ENCODE assay signal across 23 cellular contexts in genomic region chr2:69114534-69114933, GRCh38.
DNase-seq lines count a peak whose midpoint lies in the region; ATAC-seq and TF ChIP-seq lines count a peak whose summit lies in the region.
"Had no signal": no experiment of that assay in that cellular context is flagged by ENCODE, and none has a peak within 500 bp of the region (broad histone marks: within the 10 kb centered on the region; RNA-seq: fewer than 3 reads in every experiment).

No MANE protein-coding gene starts in this region.

- H3K4me1 ChIP-seq in GM23338 (ENCODE audit: insufficient read depth) (peaks cover 15% of the 10 kb centered on the region), iPS DF 6.9 (ENCODE audit: control insufficient read depth, insufficient read depth, low read length) (peaks cover 6% of the 10 kb centered on the region), thoracic aorta (ENCODE audit: control insufficient read depth in 1 of 2, low read depth in 2 of 2) (peaks cover 25 to 83% of the 10 kb centered on the region in 2 donors)

- H3K4me3 Mint-ChIP-seq in GM23338 (no peak overlapping the region), WTC11 (no peak overlapping the region)

- H3K4me1 Mint-ChIP-seq in GM23338 (peaks cover 36% of the 10 kb centered on the region), WTC11 (peaks cover 45% of the 10 kb centered on the region)

- H3K4me3 ChIP-seq in GM23338 (no peak overlapping the region), iPS DF 6.9 (ENCODE audit: low read length) (no peak overlapping the region), thoracic aorta (no peak overlapping the region)
- H3K4me3 ChIP-seq: GM23248 had no signal

- no peaks in the 10 kb centered on the region; the same call in 1 of the 2 replicates for H4K20me1 ChIP-seq in GM23338 (replicated peaks; ENCODE audit: insufficient read depth)

- H3F3A ChIP-seq in GM23338 (replicated peaks; ENCODE audit: low read depth): no peaks in the 10 kb centered on the region

- TF ChIP-seq CTCF in GM23338 (conservative IDR thresholded peaks at IDR 0.05; ENCODE audit: low read depth in 2 of 2) (no peak; a peak in 1 of 4 replicates), WTC11 (IDR thresholded peaks at IDR 0.05) (no peak), thoracic aorta (IDR thresholded peaks at IDR 0.05) (no peak)

- no CpG with 5 or more reads among the region's 1 CpG for WGBS in iPS DF 6.9 (ENCODE audit: insufficient coverage, insufficient read length)

- POLR2A ChIA-PET in WTC11 (lab: Charles Lee): no interaction called here

- peak overlapping the region; percentile 62; the same call in 1 of the 2 replicates for H3K4me2 ChIP-seq in GM23338

- H3K9me3 ChIP-seq in iPS DF 6.9 (ENCODE audit: control insufficient read depth, insufficient read depth, low read length): no peaks in the 10 kb centered on the region
- no peaks in the 10 kb centered on the region for H3K9me3 ChIP-seq in thoracic aorta

- H3K27me3 Mint-ChIP-seq in GM23338 (ENCODE audit: insufficient read depth, low read depth, poor library complexity) (no peaks in the 10 kb centered on the region), WTC11 (ENCODE audit: low read depth) (peaks cover 6% of the 10 kb centered on the region; the same call in 1 of the 2 replicates)

- H3K27ac ChIP-seq in GM23338 (ENCODE audit: low read depth) (no peak overlapping the region), iPS DF 6.9 (ENCODE audit: low read length) (no peak overlapping the region), thoracic aorta (peak overlapping the region; percentile 65 to 73)
- H3K27ac ChIP-seq: HL-60, RWPE1 had no signal

- H3K36me3 ChIP-seq in GM23338 (ENCODE audit: insufficient read depth) (no peaks in the 10 kb centered on the region), iPS DF 6.9 (ENCODE audit: control insufficient read depth, insufficient read depth, low read length) (no peaks in the 10 kb centered on the region), thoracic aorta (no peaks in the 10 kb centered on the region)

- no peak overlapping the region for H2AFZ ChIP-seq in GM23338
- H2AFZ ChIP-seq: GM23248 had no signal

- H3K27me3 ChIP-seq in GM23338 (ENCODE audit: insufficient read depth) (no peaks in the 10 kb centered on the region), iPS DF 6.9 (ENCODE audit: control insufficient read depth, insufficient read depth, low read length) (no peaks in the 10 kb centered on the region), thoracic aorta (replicated peaks; ENCODE audit: insufficient read depth) (no peaks in the 10 kb centered on the region)

- peak; percentile 37 for DNase-seq in GM23338 (ENCODE audit: low spot score)
- no peak for DNase-seq in WTC11 (ENCODE audit: low spot score)
- peak; percentile 7 for DNase-seq in iPS DF 6.9 (ENCODE audit: low read depth, low spot score)
- no peak for DNase-seq in thoracic aorta (ENCODE audit: low spot score)
- DNase-seq in NCI-H2029 treated with DMSO at 0.1 percent for 48 hours (lab: John Stamatoyannopoulos, UW): no peak
- DNase-seq in ecto neural progenitor cell (ENCODE audit: low spot score): no peak
- no peak for DNase-seq in COLO668 (lab: John Stamatoyannopoulos, UW; ENCODE audit: unreplicated experiment)
- DNase-seq: 8988T, ACHN, DMS153, DND-41, GM23248, HCEC 1CT, Karpas-422, NCI-H1092 treated with DMSO at 0.1 percent for 48 hours, NCI-H1436, NCI-H187, NCI-H2107, NCI-H524 treated with DMSO at 0.1 percent for 48 hours, SHP77 had no signal

- H3K36me3 Mint-ChIP-seq in GM23338 (ENCODE audit: low read depth) (peaks cover 3% of the 10 kb centered on the region; the same call in 2 of the 3 replicates), WTC11 (peaks cover 5% of the 10 kb centered on the region)

- H3K79me2 ChIP-seq in GM23338 (replicated peaks; ENCODE audit: insufficient read depth): no peaks in the 10 kb centered on the region

- no peaks in the 10 kb centered on the region for H3K9me3 Mint-ChIP-seq in GM23338
- H3K9me3 Mint-ChIP-seq in WTC11: peaks cover 4% of the 10 kb centered on the region

- CTCF ChIA-PET in WTC11 (lab: Charles Lee): interaction anchor here (0.9 kb wide), 1 partner anchor 171 kb away, joined by 3 read pairs; no protein-coding TSS in a partner anchor

- peaks cover 17% of the 10 kb centered on the region; the same call in 1 of the 2 replicates for H3K9me2 ChIP-seq in GM23338 (ENCODE audit: insufficient read depth)

- no peak overlapping the region for H3K27ac Mint-ChIP-seq in GM23338
- peak overlapping the region; percentile 57; the same call in 1 of the 2 replicates for H3K27ac Mint-ChIP-seq in WTC11

- peak; percentile 70 for ATAC-seq in GM23338
- peak; percentile 87 for ATAC-seq in WTC11
- ATAC-seq in thoracic aorta (ENCODE audit: insufficient number of reproducible peaks, low FRiP score, low read depth): no peak
- ATAC-seq in GM21526 (IDR thresholded peaks at IDR 0.05; ENCODE audit: low FRiP score, unreplicated experiment): no peak

TF ChIP-seq in GM23338, 12 proteins besides CTCF, POLR2A, EP300 and RAD21 (continues in another document):
- TF ChIP-seq JUNB (IDR thresholded peaks at IDR 0.05; ENCODE audit: unreplicated experiment): no peak

TF ChIP-seq in WTC11, 78 proteins besides CTCF, POLR2A, EP300 and RAD21 (continues in another document):
- TF ChIP-seq SMAD3 (CRISPR knock-in tag; IDR thresholded peaks at IDR 0.05; ENCODE audit: borderline replicate concordance): no peak
- no peak for TF ChIP-seq ARID4B (CRISPR knock-in tag; IDR thresholded peaks at IDR 0.05; ENCODE audit: borderline replicate concordance)
- no peak for TF ChIP-seq NR2C2 (CRISPR knock-in tag; IDR thresholded peaks at IDR 0.05)
- no peak for TF ChIP-seq ZNF423 (CRISPR knock-in tag; IDR thresholded peaks at IDR 0.05)
- no peak for TF ChIP-seq ZNF532 (CRISPR knock-in tag; IDR thresholded peaks at IDR 0.05; ENCODE audit: borderline replicate concordance)
- no peak for TF ChIP-seq ESRRA (CRISPR knock-in tag; IDR thresholded peaks at IDR 0.05; ENCODE audit: borderline replicate concordance)

Comparison
In these comparisons a context has a peak if more than half of its experiments do, and no peak if none do; other contexts are left out.
1. ATAC-seq: peak in GM23338 (single experiment) and WTC11 (single experiment); none in thoracic aorta (single experiment) and GM21526 (single experiment).
2. DNase-seq: peak in GM23338 (single experiment) and iPS DF 6.9 (single experiment); none in WTC11 (single experiment), thoracic aorta (single experiment), NCI-H2029 treated with DMSO at 0.1 percent for 48 hours (single experiment), ecto neural progenitor cell (single experiment) and COLO668 (single experiment).
3. H3K27ac ChIP-seq: peak in thoracic aorta (2 of 2); none in GM23338 (single experiment) and iPS DF 6.9 (single experiment).